ENCODE assay signal across 8 cellular contexts in the genomic region with DNA sequence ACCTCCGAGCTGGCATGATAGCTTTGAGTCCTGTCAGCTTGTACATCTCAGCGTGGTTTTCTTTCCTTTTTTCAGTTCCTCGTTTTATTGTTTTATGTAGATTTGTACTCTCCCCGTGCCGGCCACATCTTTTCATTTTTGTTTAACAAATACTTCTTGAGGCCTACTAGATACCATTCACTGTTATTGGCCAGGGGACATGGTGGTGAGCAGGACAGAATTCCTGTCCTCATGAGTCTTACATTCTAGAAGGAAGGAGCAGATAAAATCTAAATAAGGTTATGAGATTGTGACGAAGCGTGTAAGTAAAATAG. TPM values are rescaled to one million over a fixed set of nuclear protein-coding genes. Genes with fewer than 3 reads are reported as not detected.
DNase-seq lines count a peak whose midpoint lies in the region; ATAC-seq and TF ChIP-seq lines count a peak whose summit lies in the region.

No MANE protein-coding gene starts in this region.

- CTCF ChIA-PET in activated CD8-positive, alpha-beta memory T cell treated with anti-CD3 and anti-CD28 coated beads, Interleukin-2, amount 10 ng/mL, durations not matched to agents 7 days and 5 days (lab: Charles Lee), result interaction anchor here (2.5 to 3.0 kb wide), 2 partner anchors 18 to 178 kb away, joined by 14 to 15 read pairs; no protein-coding TSS in a partner anchor

- no peak for TF ChIP-seq CTCF in RWPE2 (IDR thresholded peaks at IDR 0.05; ENCODE audit: poor library complexity, severe bottlenecking)

- H3K27ac ChIP-seq in RWPE2 (ENCODE audit: poor library complexity, severe bottlenecking), result peak overlapping the region; percentile 89
- peak overlapping the region; percentile 83 for H3K27ac ChIP-seq in substantia nigra (ENCODE audit: low read depth, low read length, poor library complexity, severe bottlenecking)

- H3K27ac Mint-ChIP-seq in activated CD8-positive, alpha-beta memory T cell treated with anti-CD3 and anti-CD28 coated beads, Interleukin-2, amount 10 ng/mL, durations not matched to agents 7 days and 5 days, result no peak overlapping the region

- no peaks in the 10 kb centered on the region for H3K9me3 ChIP-seq in RWPE2 (ENCODE audit: severe bottlenecking)

- H3K4me1 Mint-ChIP-seq in activated CD8-positive, alpha-beta memory T cell treated with anti-CD3 and anti-CD28 coated beads, Interleukin-2, amount 10 ng/mL, durations not matched to agents 7 days and 5 days, result peaks cover 3% of the 10 kb centered on the region

- H3K27me3 Mint-ChIP-seq in activated CD8-positive, alpha-beta memory T cell treated with anti-CD3 and anti-CD28 coated beads, Interleukin-2, amount 10 ng/mL, durations not matched to agents 7 days and 5 days, result no peaks in the 10 kb centered on the region

- peak; percentile 0 for ATAC-seq in activated CD8-positive, alpha-beta memory T cell treated with anti-CD3 and anti-CD28 coated beads, Interleukin-2, amount 10 ng/mL, durations not matched to agents 7 days and 5 days
- ATAC-seq in HG02870 (IDR thresholded peaks at IDR 0.05; ENCODE audit: unreplicated experiment) (peak; percentile 36), RWPE2 (ENCODE audit: low read depth) (no peak)

- H3K4me3 ChIP-seq in RWPE2 (ENCODE audit: severe bottlenecking), result peak overlapping the region; percentile 57

- no peaks in the 10 kb centered on the region for H3K27me3 ChIP-seq in RWPE2 (ENCODE audit: insufficient read depth, poor library complexity, severe bottlenecking)

- peaks cover 36% of the 10 kb centered on the region for H3K4me1 ChIP-seq in RWPE2 (ENCODE audit: insufficient read depth, poor library complexity, severe bottlenecking)

- no peak for DNase-seq in activated CD8-positive, alpha-beta memory T cell treated with anti-CD3 and anti-CD28 coated beads, Interleukin-2, amount 10 ng/mL, durations not matched to agents 7 days and 5 days
- no peak for DNase-seq in activated CD8-positive, alpha-beta memory T cell treated with anti-CD3 and anti-CD28 coated beads, Interleukin-2, amount 50 U/mL, for 48 hours
- DNase-seq in RWPE2 (ENCODE audit: low spot score), result no peak
- peak; percentile 21 for DNase-seq in globus pallidus (ENCODE audit: low spot score)
- DNase-seq in substantia nigra (lab: John Stamatoyannopoulos, UW), result no peak
- DNase-seq in activated gamma-delta T cell (lab: John Stamatoyannopoulos, UW), result no peak
- no peak for DNase-seq in HK-2 (ENCODE audit: unreplicated experiment)

- H3K9me3 Mint-ChIP-seq in activated CD8-positive, alpha-beta memory T cell treated with anti-CD3 and anti-CD28 coated beads, Interleukin-2, amount 10 ng/mL, durations not matched to agents 7 days and 5 days (ENCODE audit: low read depth), result no peaks in the 10 kb centered on the region

- H3K36me3 Mint-ChIP-seq in activated CD8-positive, alpha-beta memory T cell treated with anti-CD3 and anti-CD28 coated beads, Interleukin-2, amount 10 ng/mL, durations not matched to agents 7 days and 5 days, result peaks cover 2% of the 10 kb centered on the region

- no peak overlapping the region for H3K4me3 Mint-ChIP-seq in activated CD8-positive, alpha-beta memory T cell treated with anti-CD3 and anti-CD28 coated beads, Interleukin-2, amount 10 ng/mL, durations not matched to agents 7 days and 5 days

- H3K36me3 ChIP-seq in RWPE2 (ENCODE audit: low read depth), result peaks cover 9% of the 10 kb centered on the region; the same call in 1 of the 2 replicates

RNA-seq across cellular contexts. Expression of a gene that starts 1.2 kb away (rescaled TPM):
- total RNA-seq in activated CD8-positive, alpha-beta memory T cell treated with anti-CD3 and anti-CD28 coated beads, Interleukin-2, amount 10 ng/mL, durations not matched to agents 7 days and 5 days, result 10 to 100 TPM; 14.4 to 21.6 TPM
